Comparison of ENCODE assay signal across 28 cellular contexts in the genomic region with DNA sequence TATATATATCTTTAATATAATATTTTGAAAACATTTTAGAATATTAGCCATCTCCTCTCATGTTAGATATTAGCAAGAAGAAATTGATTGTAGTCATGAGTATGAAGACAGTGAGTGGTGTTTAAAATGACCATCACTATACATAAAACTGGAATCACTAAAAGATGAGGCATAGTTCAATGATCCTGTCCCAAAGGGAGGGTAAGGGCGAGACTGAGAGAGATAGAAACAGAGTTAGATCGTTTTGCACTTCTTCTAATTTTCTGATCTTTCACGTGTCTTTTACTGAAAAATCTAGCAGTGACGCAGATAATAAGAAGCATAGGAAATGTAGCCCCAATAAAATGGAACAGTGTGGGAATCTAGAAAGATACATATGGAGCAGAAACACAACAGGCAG.
"Had no signal": no experiment of that assay in that cellular context is flagged by ENCODE, and none has a peak within 500 bp of the region (broad histone marks: within the 10 kb centered on the region; RNA-seq: fewer than 3 reads in every experiment).

No MANE protein-coding gene starts in this region.

- H3K4me3 ChIP-seq: colonic mucosa, coronary artery, dorsolateral prefrontal cortex, esophagus muscularis mucosa, esophagus squamous epithelium, gastrocnemius medialis, gastroesophageal sphincter, heart left ventricle, heart right ventricle had no signal

- H3K27ac ChIP-seq: colonic mucosa, coronary artery, dorsolateral prefrontal cortex, epithelial cell of prostate, esophagus muscularis mucosa, esophagus squamous epithelium, foreskin keratinocyte, gastrocnemius medialis, gastroesophageal sphincter, heart left ventricle, heart right ventricle had no signal

- DNase-seq: colonic mucosa; cortex of kidney; dermis blood vessel endothelial cell; dorsolateral prefrontal cortex; effector CD4-positive, alpha-beta T cell; effector CD8-positive, alpha-beta T cell; effector memory CD4-positive, alpha-beta T cell; effector memory CD8-positive, alpha-beta T cell; endodermal cell; erythroblast; esophagus squamous epithelium; foreskin fibroblast; foreskin keratinocyte; foreskin melanocyte; gastrocnemius medialis; glutamatergic neuron; head of caudate nucleus; heart left ventricle; heart right ventricle had no signal

- H3K9me3 ChIP-seq: colonic mucosa, esophagus muscularis mucosa, esophagus squamous epithelium, gastrocnemius medialis, gastroesophageal sphincter had no signal

- ATAC-seq: effector memory CD8-positive, alpha-beta T cell; esophagus mucosa; foreskin keratinocyte; gastrocnemius medialis; gastroesophageal sphincter; heart left ventricle; heart right ventricle had no signal

- FAIRE-seq: colon, endometrium, endothelial cell of umbilical vein, frontal cortex had no signal

- H3K36me3 ChIP-seq: colonic mucosa, esophagus muscularis mucosa, esophagus squamous epithelium, gastrocnemius medialis, gastroesophageal sphincter, heart left ventricle, heart right ventricle had no signal

- H3K27me3 ChIP-seq: colonic mucosa, dorsolateral prefrontal cortex, esophagus muscularis mucosa, esophagus squamous epithelium, foreskin keratinocyte, gastrocnemius medialis, gastroesophageal sphincter, heart left ventricle, heart right ventricle had no signal

- H3K4me1 ChIP-seq: colonic mucosa, esophagus muscularis mucosa, esophagus squamous epithelium, foreskin keratinocyte, gastrocnemius medialis, gastroesophageal sphincter, heart left ventricle, heart right ventricle had no signal
